In genomic region chr12:1777798-1778197, GRCh38 we compare ENCODE assay signal across 15 cellular contexts. TPM values are rescaled to one million over a fixed set of nuclear protein-coding genes. Genes with fewer than 3 reads are reported as not detected.
DNase-seq lines count a peak whose midpoint lies in the region; ATAC-seq, FAIRE-seq and TF ChIP-seq lines count a peak whose summit lies in the region.
"Had no signal": no experiment of that assay in that cellular context is flagged by ENCODE, and none has a peak within 500 bp of the region (broad histone marks: within the 10 kb centered on the region; RNA-seq: fewer than 3 reads in every experiment).

No MANE protein-coding gene starts in this region.

- no peaks in the 10 kb centered on the region for H3K27me3 Mint-ChIP-seq in effector memory CD8-positive, alpha-beta T cell
- H3K27me3 Mint-ChIP-seq: CD4-positive, alpha-beta T cell had no signal

- peak overlapping the region in 56 of 59 donors; percentile 21 to 98 (median 88) for H3K27ac ChIP-seq in dorsolateral prefrontal cortex
- peak overlapping the region; percentile 32 for H3K27ac ChIP-seq in psoas muscle
- H3K27ac ChIP-seq: body of pancreas had no signal

- no peaks in the 10 kb centered on the region for H3K9me3 Mint-ChIP-seq in effector memory CD8-positive, alpha-beta T cell
- H3K9me3 Mint-ChIP-seq in stimulated activated effector memory CD8-positive, alpha-beta T cell treated with anti-CD3 and anti-CD28 coated beads, Interleukin-12 subunit alpha, Interleukin-12 subunit beta, amount 100 ng/mL, for 72 hours: no peaks in the 10 kb centered on the region
- H3K9me3 Mint-ChIP-seq: CD4-positive, alpha-beta T cell had no signal

- no peak for ATAC-seq in psoas muscle
- ATAC-seq in effector memory CD8-positive, alpha-beta T cell (replicated peaks): no peak
- ATAC-seq in stimulated activated effector memory CD8-positive, alpha-beta T cell treated with anti-CD3 and anti-CD28 coated beads, Interleukin-12 subunit alpha, Interleukin-12 subunit beta, amount 100 ng/mL, for 72 hours: no peak
- ATAC-seq: body of pancreas had no signal

- H3K36me3 Mint-ChIP-seq in effector memory CD8-positive, alpha-beta T cell (ENCODE audit: insufficient read depth): peaks cover 22% of the 10 kb centered on the region
- H3K36me3 Mint-ChIP-seq in stimulated activated effector memory CD8-positive, alpha-beta T cell treated with anti-CD3 and anti-CD28 coated beads, Interleukin-12 subunit alpha, Interleukin-12 subunit beta, amount 100 ng/mL, for 72 hours: peaks cover 66% of the 10 kb centered on the region

- H3K27ac Mint-ChIP-seq in effector memory CD8-positive, alpha-beta T cell: no peak overlapping the region
- H3K27ac Mint-ChIP-seq in stimulated activated effector memory CD8-positive, alpha-beta T cell treated with anti-CD3 and anti-CD28 coated beads, Interleukin-12 subunit alpha, Interleukin-12 subunit beta, amount 100 ng/mL, for 72 hours: no peak overlapping the region
- H3K27ac Mint-ChIP-seq: CD4-positive, alpha-beta T cell had no signal

- intact Hi-C loops in dorsolateral prefrontal cortex (cut with DNase I): no loop called here
- intact Hi-C loops in psoas muscle (cut with DNase I): no loop called here

- peaks cover 55% of the 10 kb centered on the region for H3K4me1 ChIP-seq in psoas muscle

- H3K4me3 ChIP-seq in dorsolateral prefrontal cortex (no peak overlapping the region), psoas muscle (no peak overlapping the region)
- H3K4me3 ChIP-seq: body of pancreas had no signal

- no peak for FAIRE-seq in RCC 7860 (lab: Jason Lieb, UNC)

- H3K27me3 ChIP-seq in dorsolateral prefrontal cortex: no peaks in the 10 kb centered on the region
- no peaks in the 10 kb centered on the region for H3K27me3 ChIP-seq in psoas muscle (ENCODE audit: insufficient read depth in 3 of 3, low read length in 2 of 3)
- H3K27me3 ChIP-seq: body of pancreas had no signal

- 94 to 96% (median 95%) methylated on average over 5 of the region's 5 CpGs for WGBS in psoas muscle, 3 donors

- no peaks in the 10 kb centered on the region for H3K9me3 ChIP-seq in psoas muscle
- H3K9me3 ChIP-seq: body of pancreas had no signal

- peaks cover 11 to 25% of the 10 kb centered on the region in 2 donors for H3K4me1 Mint-ChIP-seq in effector memory CD8-positive, alpha-beta T cell (ENCODE audit: low read depth in 2 of 2)
- peaks cover 16% of the 10 kb centered on the region for H3K4me1 Mint-ChIP-seq in stimulated activated effector memory CD8-positive, alpha-beta T cell treated with anti-CD3 and anti-CD28 coated beads, Interleukin-12 subunit alpha, Interleukin-12 subunit beta, amount 100 ng/mL, for 72 hours

- DNase-seq in EL (peak; percentile 89), RCC 7860 (ENCODE audit: low spot score) (peak; percentile 9), dorsolateral prefrontal cortex (no peak), psoas muscle (no peak), DMS153 treated with DMSO at 0.1 percent for 48 hours (lab: John Stamatoyannopoulos, UW; ENCODE audit: unreplicated experiment) (no peak), T-helper 1 cell (no peak)
- no peak for DNase-seq in effector memory CD8-positive, alpha-beta T cell
- no peak for DNase-seq in stimulated activated effector memory CD8-positive, alpha-beta T cell treated with anti-CD3 and anti-CD28 coated beads, Interleukin-12 subunit alpha, Interleukin-12 subunit beta, amount 100 ng/mL, for 72 hours (ENCODE audit: low spot score in 2 of 2)
- DNase-seq: activated CD4-positive, CD25-positive, alpha-beta regulatory T cell; body of pancreas; CD4-positive, alpha-beta T cell; KBM-7; midbrain; NCI-H2081; stimulated activated CD4-positive, alpha-beta T cell treated with anti-CD3 and anti-CD28 coated beads, Interleukin-1b, Interleukin-23, amount 100 ng/mL, for 48 hours had no signal

- no peak for TF ChIP-seq CTCF in dorsolateral prefrontal cortex (IDR thresholded peaks at IDR 0.05 in 54 of 56, conservative IDR thresholded peaks at IDR 0.05 in 2 of 56; ENCODE audit: low read depth in 1 of 56, partially characterized antibody in 56 of 56)
- TF ChIP-seq CTCF in psoas muscle (IDR thresholded peaks at IDR 0.05): no peak

- peaks cover 3 to 21% of the 10 kb centered on the region in 2 donors for H3K36me3 ChIP-seq in psoas muscle (ENCODE audit: insufficient read depth in 1 of 2, low read depth in 1 of 2)

- H3K4me3 Mint-ChIP-seq in effector memory CD8-positive, alpha-beta T cell: no peak overlapping the region
- no peak overlapping the region for H3K4me3 Mint-ChIP-seq in stimulated activated effector memory CD8-positive, alpha-beta T cell treated with anti-CD3 and anti-CD28 coated beads, Interleukin-12 subunit alpha, Interleukin-12 subunit beta, amount 100 ng/mL, for 72 hours
- H3K4me3 Mint-ChIP-seq: CD4-positive, alpha-beta T cell had no signal

RNA-seq across cellular contexts. Expression of gene LRTM2, which starts 42.6 kb away (rescaled TPM):
- total RNA-seq in dorsolateral prefrontal cortex (10 to 100 TPM in 119 of 120 experiments, 1 to 10 TPM in 1; 8.0 to 46.0 (median 27.9) TPM), psoas muscle (not detected)
- not detected for polyA plus RNA-seq in psoas muscle
- total RNA-seq: body of pancreas had no signal

Comparison
In these comparisons a context has a peak if more than half of its experiments do, and no peak if none do; other contexts are left out.
1. DNase-seq: peak in EL (single experiment) and RCC 7860 (single experiment); none in dorsolateral prefrontal cortex (0 of 10), psoas muscle (0 of 2), effector memory CD8-positive, alpha-beta T cell (0 of 3), stimulated activated effector memory CD8-positive, alpha-beta T cell treated with anti-CD3 and anti-CD28 coated beads, Interleukin-12 subunit alpha, Interleukin-12 subunit beta, amount 100 ng/mL, for 72 hours (0 of 2), DMS153 treated with DMSO at 0.1 percent for 48 hours (single experiment) and T-helper 1 cell (0 of 5).
2. RNA of gene LRTM2, which starts 42.6 kb away (total RNA-seq): 8.0 to 46.0 TPM in dorsolateral prefrontal cortex; not detected in psoas muscle; every median in the first group is over 4 times any median in the second.